Comparison of ENCODE assay signal across 23 cellular contexts in the genomic region with DNA sequence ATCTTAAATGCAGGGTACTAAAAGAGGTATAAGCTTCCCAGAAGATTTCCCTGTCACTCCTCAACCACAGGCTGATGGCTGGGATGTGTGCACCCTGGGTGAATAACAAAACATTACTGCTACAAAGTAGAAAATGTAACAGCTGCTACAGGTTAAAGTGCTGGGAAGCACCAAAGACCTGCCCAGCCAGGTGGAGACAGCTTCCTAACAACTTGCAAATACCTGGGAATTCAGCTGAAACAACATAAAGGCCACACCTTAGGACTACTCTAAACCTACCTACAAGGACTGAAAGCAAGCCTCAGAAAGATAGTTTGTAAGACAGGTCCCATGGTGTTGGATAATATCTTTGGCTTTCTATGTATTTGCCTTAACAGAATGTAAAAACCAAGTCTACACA.
DNase-seq lines count a peak whose midpoint lies in the region; FAIRE-seq and TF ChIP-seq lines count a peak whose summit lies in the region.
"Had no signal": no experiment of that assay in that cellular context is flagged by ENCODE, and none has a peak within 500 bp of the region (broad histone marks: within the 10 kb centered on the region; RNA-seq: fewer than 3 reads in every experiment).

No MANE protein-coding gene starts in this region.

- in situ Hi-C loops in transverse colon (cut with MboI; ENCODE audit: low pct_ligation_motif_present in 1 of 4, low pct_unique_long_range_greater_than_20kb in 1 of 4, low sequenced_read_pairs in 3 of 4) = no loop called here

- TF ChIP-seq POLR2A in H54 (IDR thresholded peaks at IDR 0.05; ENCODE audit: low read depth, low read length) (no peak), transverse colon (IDR thresholded peaks at IDR 0.05) (no peak)

- H3K4me3 ChIP-seq in transverse colon = no peak overlapping the region
- no peak overlapping the region for H3K4me3 ChIP-seq in smooth muscle cell
- H3K4me3 ChIP-seq: A549; BLaER1 treated with 17β-estradiol and CSF1 and Interleukin-3, amounts not matched to agents 10 nM and 100 nM; GM12878 had no signal

- H3K36me3 ChIP-seq in transverse colon (no peaks in the 10 kb centered on the region), smooth muscle cell (ENCODE audit: low read depth) (no peaks in the 10 kb centered on the region)
- H3K36me3 ChIP-seq: BE2C had no signal

- no peak for TF ChIP-seq EP300 in transverse colon (IDR thresholded peaks at IDR 0.05; ENCODE audit: low read depth)

- H3K4me1 ChIP-seq in transverse colon (peaks cover 0 to 3% (median 0%) of the 10 kb centered on the region in 4 donors), smooth muscle cell (ENCODE audit: low read depth) (no peaks in the 10 kb centered on the region)
- H3K4me1 ChIP-seq: BE2C had no signal

- intact Hi-C loops in transverse colon (cut with DNase I; ENCODE audit: low total_unique reads) = no loop called here

- peak; percentile 6 for FAIRE-seq in H54 (lab: Jason Lieb, UNC)
- FAIRE-seq: A549, D721Med, GM12878 had no signal

- no peaks in the 10 kb centered on the region for H3F3A ChIP-seq in smooth muscle cell (ENCODE audit: low read depth)

- H3K27ac ChIP-seq in transverse colon = no peak overlapping the region
- no peak overlapping the region for H3K27ac ChIP-seq in smooth muscle cell (ENCODE audit: low read depth)
- H3K27ac ChIP-seq: A549; BLaER1 treated with 17β-estradiol and CSF1 and Interleukin-3, amounts not matched to agents 10 nM and 100 nM had no signal

- DNase-seq in H54 (ENCODE audit: insufficient read length, low spot score) (no peak), LoVo (ENCODE audit: low spot score) (peak; percentile 4), iPS-NIHi11 (ENCODE audit: low spot score) (peak; percentile 8), transverse colon (peak; percentile 12), smooth muscle cell (lab: John Stamatoyannopoulos, UW; ENCODE audit: unreplicated experiment) (no peak), SHP77 (lab: John Stamatoyannopoulos, UW) (no peak), activated gamma-delta T cell (lab: John Stamatoyannopoulos, UW) (no peak)
- DNase-seq: 8988T; ACHN; AML-193; BE2C; CD4-positive, alpha-beta T cell; CD8-positive, alpha-beta memory T cell; DMS 273 treated with DMSO at 0.1 percent for 48 hours; DMS79; EL; GDM1; GOT3; H7 had no signal

- H3K9me3 ChIP-seq in transverse colon = no peaks in the 10 kb centered on the region
- no peaks in the 10 kb centered on the region for H3K9me3 ChIP-seq in smooth muscle cell (replicated peaks; ENCODE audit: low read depth)
- H3K9me3 ChIP-seq: A549, BE2C had no signal

- H3K79me2 ChIP-seq in smooth muscle cell (ENCODE audit: low read depth) = no peaks in the 10 kb centered on the region

- H2AFZ ChIP-seq in smooth muscle cell (ENCODE audit: low read depth) = no peak overlapping the region

- H4K20me1 ChIP-seq in smooth muscle cell (ENCODE audit: low read depth) = no peaks in the 10 kb centered on the region
- H4K20me1 ChIP-seq: BLaER1 treated with 17β-estradiol and CSF1 and Interleukin-3, amounts not matched to agents 10 nM and 100 nM had no signal

- no peaks in the 10 kb centered on the region for H3K27me3 ChIP-seq in transverse colon
- H3K27me3 ChIP-seq in smooth muscle cell (ENCODE audit: low read depth) = no peaks in the 10 kb centered on the region
- H3K27me3 ChIP-seq: BLaER1 treated with 17β-estradiol and CSF1 and Interleukin-3, amounts not matched to agents 10 nM and 100 nM had no signal

- no peak overlapping the region for H3K9ac ChIP-seq in smooth muscle cell (ENCODE audit: low read depth)
- H3K9ac ChIP-seq: BLaER1 treated with 17β-estradiol and CSF1 and Interleukin-3, amounts not matched to agents 10 nM and 100 nM had no signal

- H3K4me2 ChIP-seq in smooth muscle cell = no peak overlapping the region
- H3K4me2 ChIP-seq: A549; BLaER1 treated with 17β-estradiol and CSF1 and Interleukin-3, amounts not matched to agents 10 nM and 100 nM had no signal

- TF ChIP-seq CTCF in transverse colon (IDR thresholded peaks at IDR 0.05) (no peak), smooth muscle cell (IDR thresholded peaks at IDR 0.05; ENCODE audit: borderline replicate concordance, insufficient read depth, poor library complexity, severe bottlenecking) (no peak)

Comparison
In these comparisons a context has a peak if more than half of its experiments do, and no peak if none do; other contexts are left out.
1. DNase-seq: peak in LoVo (single experiment), iPS-NIHi11 (single experiment) and transverse colon (single experiment); none in H54 (single experiment), smooth muscle cell (single experiment), SHP77 (0 of 2) and activated gamma-delta T cell (single experiment).